In genomic region chr10:135601-136464, GRCh38 we compare ENCODE assay signal across 1 cellular context.
TF ChIP-seq lines count a peak whose summit lies in the region.

No MANE protein-coding gene starts in this region.

TF ChIP-seq in K562, 482 proteins besides CTCF, POLR2A, EP300 and RAD21 (continued from another document and continues in another):
- TF ChIP-seq HINFP (tag; conservative IDR thresholded peaks at IDR 0.05; ENCODE audit: low read depth) (no peak), PHTF2 (CRISPR knock-in tag; IDR thresholded peaks at IDR 0.05) (no peak), SNRNP70 (optimal IDR thresholded peaks at IDR 0.05; ENCODE audit: low read depth, low read length) (no peak), ELF1 (tag; IDR thresholded peaks at IDR 0.05) (no peak), MAX (CRISPR knock-in tag; IDR thresholded peaks at IDR 0.05) (no peak), RFX1 (IDR thresholded peaks at IDR 0.05) (no peak), ZNF280A (IDR thresholded peaks at IDR 0.05; ENCODE audit: low read depth, partially characterized antibody) (no peak), MCM2 (IDR thresholded peaks at IDR 0.05; ENCODE audit: low read depth) (no peak), ZNF707 (CRISPR knock-in tag; conservative IDR thresholded peaks at IDR 0.05) (no peak), CC2D1A (IDR thresholded peaks at IDR 0.05) (no peak), MNT (conservative IDR thresholded peaks at IDR 0.05) (no peak), PRPF4 (IDR thresholded peaks at IDR 0.05; ENCODE audit: insufficient read depth, low read depth, low read length, poor library complexity, severe bottlenecking) (no peak), ARHGAP35 (IDR thresholded peaks at IDR 0.05; ENCODE audit: partially characterized antibody) (no peak), CREB3 (tag; conservative IDR thresholded peaks at IDR 0.05; ENCODE audit: low read depth) (no peak), MEF2D (tag; conservative IDR thresholded peaks at IDR 0.05; ENCODE audit: low read depth) (no peak), CEBPB (tag; IDR thresholded peaks at IDR 0.05) (no peak), ZNF232 (CRISPR knock-in tag; IDR thresholded peaks at IDR 0.05) (no peak), ZNF395 (CRISPR knock-in tag; IDR thresholded peaks at IDR 0.05) (no peak), CTCFL (IDR thresholded peaks at IDR 0.05; ENCODE audit: borderline replicate concordance, insufficient read depth, low read depth, low read length, poor library complexity, severe bottlenecking) (no peak), TRIM24 (IDR thresholded peaks at IDR 0.05) (no peak), MBD1 (CRISPR knock-in tag; IDR thresholded peaks at IDR 0.05) (no peak), KDM4B (IDR thresholded peaks at IDR 0.05; ENCODE audit: borderline replicate concordance in 2 of 2, low read depth in 1 of 2) (peak in 1 of 2 experiments; percentile 38; a peak in 1 of 4 replicates), MYNN (IDR thresholded peaks at IDR 0.05) (no peak), MYNN (CRISPR knock-in tag; IDR thresholded peaks at IDR 0.05) (no peak), ZNF76 (CRISPR knock-in tag; IDR thresholded peaks at IDR 0.05; ENCODE audit: borderline replicate concordance) (no peak), PRDM10 (IDR thresholded peaks at IDR 0.05; ENCODE audit: partially characterized antibody) (no peak), ATF3 (IDR thresholded peaks at IDR 0.05) (no peak), ATF3 (CRISPR knock-in tag; conservative IDR thresholded peaks at IDR 0.05) (no peak), TBP (optimal IDR thresholded peaks at IDR 0.05; ENCODE audit: low read depth, low read length) (no peak), WHSC1 (IDR thresholded peaks at IDR 0.05; ENCODE audit: low read length) (no peak), FOS (IDR thresholded peaks at IDR 0.05; ENCODE audit: extremely low read depth, insufficient read length) (no peak), HMGN3 (IDR thresholded peaks at IDR 0.05; ENCODE audit: borderline replicate concordance, extremely low read depth, insufficient read length, low read depth, low read length) (no peak), SMARCC2 (IDR thresholded peaks at IDR 0.05; ENCODE audit: low read depth) (no peak), CHD2 (IDR thresholded peaks at IDR 0.05; ENCODE audit: low read depth, low read length) (no peak), SIX5 (IDR thresholded peaks at IDR 0.05; ENCODE audit: borderline replicate concordance in 1 of 2, insufficient read depth in 1 of 2, low read depth in 1 of 2, low read length in 2 of 2) (no peak), TRIM28 (IDR thresholded peaks at IDR 0.05) (no peak), ZNF668 (CRISPR knock-in tag; IDR thresholded peaks at IDR 0.05) (no peak), HDAC2 (IDR thresholded peaks at IDR 0.05) (no peak), POLR3G (IDR thresholded peaks at IDR 0.05; ENCODE audit: extremely low read depth, insufficient read length, insufficient replicate concordance) (no peak), CUX1 (CRISPR knock-in tag; IDR thresholded peaks at IDR 0.05) (no peak)
